ENCODE assay signal across 27 cellular contexts in genomic region chr5:89996892-89997291, GRCh38.
"Had no signal": no experiment of that assay in that cellular context is flagged by ENCODE, and none has a peak within 500 bp of the region (broad histone marks: within the 10 kb centered on the region; RNA-seq: fewer than 3 reads in every experiment).

No MANE protein-coding gene starts in this region.

- H3K36me3 ChIP-seq: neutrophil, ovary, right atrium auricular region, thyroid gland had no signal

- H3K4me1 Mint-ChIP-seq: activated CD8-positive, alpha-beta memory T cell treated with anti-CD3 and anti-CD28 coated beads, Interleukin-2, amount 10 ng/mL, durations not matched to agents 7 days and 5 days; activated naive CD4-positive, alpha-beta T cell treated with anti-CD3 and anti-CD28 coated beads, Interleukin-2, amount 10 ng/mL, durations not matched to agents 7 days and 5 days; activated naive CD8-positive, alpha-beta T cell treated with anti-CD3 and anti-CD28 coated beads, Interleukin-2, amount 50 U/mL, for 24 hours; nephron; T-helper 17 cell had no signal

- H3K27ac ChIP-seq: body of pancreas, dorsolateral prefrontal cortex, neutrophil, ovary, psoas muscle, right atrium auricular region, thyroid gland had no signal

- H3K36me3 Mint-ChIP-seq: activated CD8-positive, alpha-beta memory T cell treated with anti-CD3 and anti-CD28 coated beads, Interleukin-2, amount 10 ng/mL, durations not matched to agents 7 days and 5 days; activated naive CD4-positive, alpha-beta T cell treated with anti-CD3 and anti-CD28 coated beads, Interleukin-2, amount 10 ng/mL, durations not matched to agents 7 days and 5 days had no signal

- H3K4me3 ChIP-seq: body of pancreas, dorsolateral prefrontal cortex, ovary, psoas muscle, right atrium auricular region, thyroid gland had no signal

- DNase-seq: activated CD4-positive, alpha-beta T cell treated with anti-CD3 and anti-CD28 coated beads for 48 hours; activated CD8-positive, alpha-beta memory T cell treated with anti-CD3 and anti-CD28 coated beads, Interleukin-2, amount 10 ng/mL, durations not matched to agents 7 days and 5 days; activated CD8-positive, alpha-beta T cell treated with anti-CD3 and anti-CD28 coated beads for 36 hours; activated effector memory CD4-positive, alpha-beta T cell treated with anti-CD3 and anti-CD28 coated beads, Interleukin-2, amount 50 U/mL, for 16 hours; activated naive CD4-positive, alpha-beta T cell treated with anti-CD3 and anti-CD28 coated beads, Interleukin-2, amount 10 ng/mL, durations not matched to agents 7 days and 5 days; activated naive CD8-positive, alpha-beta T cell treated with anti-CD3 and anti-CD28 coated beads, Interleukin-2, amount 50 U/mL, for 24 hours; activated T-cell treated with anti-CD3 and anti-CD28 coated beads for 4 hours; anterior cingulate cortex; body of pancreas; dorsolateral prefrontal cortex; effector memory CD8-positive, alpha-beta T cell; foreskin melanocyte; kidney glomerular epithelial cell; left ventricle myocardium superior; mammary epithelial cell; midbrain; ovary; psoas muscle; stimulated activated CD4-positive, alpha-beta T cell treated with anti-CD3 and anti-CD28 coated beads, Interleukin-4, amount 100 ng/mL, for 24 hours; stimulated activated naive CD4-positive, alpha-beta T cell treated with Interleukin-2 at 50 U/mL for 16 hours; T-helper 17 cell; thyroid gland had no signal

- H3K27me3 Mint-ChIP-seq: activated CD8-positive, alpha-beta memory T cell treated with anti-CD3 and anti-CD28 coated beads, Interleukin-2, amount 10 ng/mL, durations not matched to agents 7 days and 5 days; activated CD8-positive, alpha-beta T cell treated with anti-CD3 and anti-CD28 coated beads for 36 hours; activated naive CD4-positive, alpha-beta T cell treated with anti-CD3 and anti-CD28 coated beads, Interleukin-2, amount 10 ng/mL, durations not matched to agents 7 days and 5 days; activated naive CD8-positive, alpha-beta T cell treated with anti-CD3 and anti-CD28 coated beads, Interleukin-2, amount 50 U/mL, for 24 hours; effector memory CD8-positive, alpha-beta T cell; T-helper 17 cell had no signal

- H3K9me3 Mint-ChIP-seq: activated naive CD4-positive, alpha-beta T cell treated with anti-CD3 and anti-CD28 coated beads, Interleukin-2, amount 10 ng/mL, durations not matched to agents 7 days and 5 days; activated naive CD8-positive, alpha-beta T cell treated with anti-CD3 and anti-CD28 coated beads, Interleukin-2, amount 50 U/mL, for 24 hours had no signal

- ATAC-seq: activated CD8-positive, alpha-beta memory T cell treated with anti-CD3 and anti-CD28 coated beads, Interleukin-2, amount 10 ng/mL, durations not matched to agents 7 days and 5 days; activated CD8-positive, alpha-beta T cell treated with anti-CD3 and anti-CD28 coated beads for 36 hours; activated naive CD8-positive, alpha-beta T cell treated with anti-CD3 and anti-CD28 coated beads, Interleukin-2, amount 50 U/mL, for 24 hours; body of pancreas; effector memory CD8-positive, alpha-beta T cell; esophagus mucosa; left ventricle myocardium superior; psoas muscle; T-helper 17 cell had no signal

- H3K9me3 ChIP-seq: body of pancreas, neutrophil, ovary, psoas muscle, right atrium auricular region, thyroid gland had no signal

- H3K27ac Mint-ChIP-seq: activated CD8-positive, alpha-beta memory T cell treated with anti-CD3 and anti-CD28 coated beads, Interleukin-2, amount 10 ng/mL, durations not matched to agents 7 days and 5 days; activated CD8-positive, alpha-beta T cell treated with anti-CD3 and anti-CD28 coated beads for 36 hours; activated naive CD4-positive, alpha-beta T cell treated with anti-CD3 and anti-CD28 coated beads, Interleukin-2, amount 10 ng/mL, durations not matched to agents 7 days and 5 days; activated naive CD8-positive, alpha-beta T cell treated with anti-CD3 and anti-CD28 coated beads, Interleukin-2, amount 50 U/mL, for 24 hours; effector memory CD8-positive, alpha-beta T cell; nephron; T-helper 17 cell had no signal

- H3K27me3 ChIP-seq: body of pancreas, dorsolateral prefrontal cortex, neutrophil, ovary, right atrium auricular region, thyroid gland had no signal

- FAIRE-seq: endothelial cell of umbilical vein had no signal

- H3K4me3 Mint-ChIP-seq: activated CD8-positive, alpha-beta memory T cell treated with anti-CD3 and anti-CD28 coated beads, Interleukin-2, amount 10 ng/mL, durations not matched to agents 7 days and 5 days; activated CD8-positive, alpha-beta T cell treated with anti-CD3 and anti-CD28 coated beads for 36 hours; activated naive CD4-positive, alpha-beta T cell treated with anti-CD3 and anti-CD28 coated beads, Interleukin-2, amount 10 ng/mL, durations not matched to agents 7 days and 5 days; activated naive CD8-positive, alpha-beta T cell treated with anti-CD3 and anti-CD28 coated beads, Interleukin-2, amount 50 U/mL, for 24 hours; effector memory CD8-positive, alpha-beta T cell; nephron; T-helper 17 cell had no signal

- H3K4me1 ChIP-seq: body of pancreas, psoas muscle, thyroid gland had no signal
